Comparison of ENCODE assay signal across 8 cellular contexts in genomic region chr5:126065061-126065460, GRCh38.
"Had no signal": no experiment of that assay in that cellular context is flagged by ENCODE, and none has a peak within 500 bp of the region (broad histone marks: within the 10 kb centered on the region; RNA-seq: fewer than 3 reads in every experiment).

No MANE protein-coding gene starts in this region.

- FAIRE-seq: G401.6, GM12878, GM12891, GM12892, GM18507, GM19239 had no signal

- H3K4me3 ChIP-seq: GM12878 had no signal

- ATAC-seq: GM12878 had no signal

- DNase-seq: GDM1, GF-D8 had no signal
